In genomic region chr17:1351967-1352366, GRCh38 we compare ENCODE assay signal across 1 cellular context.
TF ChIP-seq lines count a peak whose summit lies in the region.

No MANE protein-coding gene starts in this region.

TF ChIP-seq in GM23338, 12 proteins besides CTCF, POLR2A, EP300 and RAD21 (continued from another document):
- TF ChIP-seq CREB1 (CRISPR knock-in tag; IDR thresholded peaks at IDR 0.05; ENCODE audit: low read depth) (no peak), EZH2phosphoT487 (IDR thresholded peaks at IDR 0.05; ENCODE audit: unreplicated experiment) (no peak), STAT1 (IDR thresholded peaks at IDR 0.05; ENCODE audit: unreplicated experiment) (no peak), REST (IDR thresholded peaks at IDR 0.05; ENCODE audit: unreplicated experiment) (no peak), EZH2 (IDR thresholded peaks at IDR 0.05; ENCODE audit: low read depth, unreplicated experiment) (no peak), ZNF331 (CRISPR knock-in tag; IDR thresholded peaks at IDR 0.05; ENCODE audit: low read depth) (no peak)
